ENCODE assay signal across 33 cellular contexts in the genomic region with DNA sequence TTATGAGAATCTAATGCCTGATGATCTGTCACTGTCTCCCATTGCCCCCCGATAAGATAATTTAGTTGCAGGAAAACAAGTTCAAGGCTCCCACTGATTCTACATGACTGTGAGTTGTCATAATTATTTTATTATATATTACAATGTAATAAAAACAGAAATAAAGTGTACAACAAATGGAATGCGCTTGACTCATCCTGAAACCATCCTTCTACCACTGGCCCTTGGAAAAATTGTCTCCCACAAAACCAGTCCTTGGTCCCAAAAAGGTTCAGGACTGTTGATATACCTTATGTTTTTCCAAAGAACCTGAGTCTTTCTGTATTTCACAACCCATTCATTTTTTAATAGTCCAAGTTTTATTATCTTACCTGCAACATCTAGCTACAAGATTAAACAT.
"Had no signal": no experiment of that assay in that cellular context is flagged by ENCODE, and none has a peak within 500 bp of the region (broad histone marks: within the 10 kb centered on the region; RNA-seq: fewer than 3 reads in every experiment).

No MANE protein-coding gene starts in this region.

- H3K4me1 ChIP-seq: Peyer's patch had no signal

- DNase-seq: Karpas-422, KBM-7, MG63, NCI-H1048, NCI-H1092 treated with DMSO at 0.1 percent for 48 hours, NCI-H1105 treated with DMSO at 0.1 percent for 48 hours, NCI-H1417, NCI-H1436, NCI-H146, NCI-H1694, NCI-H187, NCI-H1930, NCI-H2029 treated with DMSO at 0.1 percent for 48 hours, NCI-H2081 treated with DMSO at 0.1 percent for 48 hours, NCI-H2107, NCI-H2171, NCI-H226, NCI-H446 treated with DMSO at 0.1 percent for 48 hours, NCI-H510A, NCI-H524, NCI-H526, NCI-H69, NCI-H748 treated with DMSO at 0.1 percent for 48 hours, NCI-H82, Peyer's patch, RPMI8226, SHP77, SIG-M5, SJCRH30 had no signal

- H3K4me3 ChIP-seq: MG63, Peyer's patch, SJCRH30, SK-N-MC had no signal

- H3K27me3 ChIP-seq: Peyer's patch, SJCRH30 had no signal

- H3K27ac ChIP-seq: KMS-11, Peyer's patch, SJCRH30, SK-N-MC had no signal

- H3K9me3 ChIP-seq: MG63, Peyer's patch, SJCRH30 had no signal

- H3K36me3 ChIP-seq: MG63, Peyer's patch, SJCRH30 had no signal

- ATAC-seq: Right ventricle myocardium inferior, SK-N-SH treated with all-trans-retinoic acid at 6 μM for 48 hours had no signal

- H3K4me2 ChIP-seq: KMS-11 had no signal

- H3K9ac ChIP-seq: KMS-11 had no signal
